ENCODE assay signal across 1 cellular context in the genomic region with DNA sequence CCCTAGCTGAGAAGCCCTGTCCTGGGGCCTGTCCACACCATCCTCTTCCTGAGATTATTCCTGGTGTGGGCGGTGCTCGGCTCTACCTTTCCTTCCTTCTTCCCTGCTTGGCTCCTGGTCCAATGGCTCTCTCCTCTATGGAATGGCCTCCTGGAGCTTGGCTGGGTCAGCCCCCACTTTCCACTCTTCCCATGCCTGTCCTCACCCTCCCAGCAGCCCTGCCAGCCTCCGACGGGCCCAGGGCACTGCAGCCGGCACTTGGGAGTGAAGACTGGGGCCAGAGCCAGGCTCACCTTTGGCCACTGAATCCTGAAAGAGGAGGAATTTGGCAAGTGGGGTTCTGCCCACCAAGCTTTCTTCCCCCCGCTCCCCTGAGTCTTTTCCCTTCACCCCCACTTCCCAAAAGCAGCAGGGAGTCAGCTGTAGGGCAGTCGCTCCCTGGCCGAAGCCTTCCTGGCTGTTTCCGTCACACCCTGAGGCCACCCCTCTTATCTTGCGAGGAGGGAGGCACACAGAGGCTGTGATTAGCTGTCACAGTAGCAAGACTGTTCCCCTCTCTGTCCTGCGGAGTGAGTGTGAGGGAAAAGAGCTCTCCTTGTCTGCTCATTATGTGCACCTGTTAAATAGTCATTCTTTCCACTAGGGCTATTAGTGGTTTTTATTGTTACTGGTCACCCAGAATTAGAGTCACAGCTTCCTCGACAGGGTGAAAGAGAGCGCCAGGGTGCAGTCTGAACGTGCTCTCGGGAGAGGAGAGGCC.
TF ChIP-seq lines count a peak whose summit lies in the region.

No MANE protein-coding gene starts in this region.

TF ChIP-seq in H1, 55 proteins besides CTCF, POLR2A, EP300 and RAD21:
- TF ChIP-seq SRF (IDR thresholded peaks at IDR 0.05; ENCODE audit: low read depth, low read length) = no peak
- TF ChIP-seq EGR1 (IDR thresholded peaks at IDR 0.05; ENCODE audit: borderline replicate concordance, low read depth, low read length) = no peak
- TF ChIP-seq SIRT6 (IDR thresholded peaks at IDR 0.05; ENCODE audit: low read length) = no peak
- no peak for TF ChIP-seq GTF2F1 (IDR thresholded peaks at IDR 0.05; ENCODE audit: borderline replicate concordance, low read depth, low read length)
- no peak for TF ChIP-seq TEAD4 (IDR thresholded peaks at IDR 0.05; ENCODE audit: low read depth, low read length)
- TF ChIP-seq CHD1 (IDR thresholded peaks at IDR 0.05; ENCODE audit: low read depth, low read length) = no peak
- no peak for TF ChIP-seq RNF2 (IDR thresholded peaks at IDR 0.05; ENCODE audit: borderline replicate concordance, low read depth, low read length, missing control alignments, poor library complexity, severe bottlenecking)
